ENCODE assay signal across 8 cellular contexts in genomic region chr4:121824171-121824527, GRCh38. TPM values are rescaled to one million over a fixed set of nuclear protein-coding genes. Genes with fewer than 3 reads are reported as not detected.
DNase-seq lines count a peak whose midpoint lies in the region; ATAC-seq, FAIRE-seq and TF ChIP-seq lines count a peak whose summit lies in the region.

No MANE protein-coding gene starts in this region.

- no peaks in the 10 kb centered on the region for H3K27me3 Mint-ChIP-seq in dendritic cell treated with granulocyte-macrophage colony-stimulating factor and Interleukin-4, amounts not matched to agents 40 ng/mL and 50 ng/mL, for 4 days

- H4K20me1 ChIP-seq in DND-41 (ENCODE audit: insufficient read depth, low read length), result peaks cover 19% of the 10 kb centered on the region; the same call in 1 of the 2 replicates

- peaks cover 45% of the 10 kb centered on the region for H3K79me2 ChIP-seq in DND-41 (ENCODE audit: insufficient read depth, low read length)

- H3K9me3 ChIP-seq in DND-41 (ENCODE audit: insufficient read depth, low read length, severe bottlenecking) (no peaks in the 10 kb centered on the region), HUES6 (ENCODE audit: control insufficient read depth, insufficient read depth, low read depth, low read length) (no peaks in the 10 kb centered on the region), neuron (ENCODE audit: low read length) (no peaks in the 10 kb centered on the region)

- DNase-seq in DND-41 (no peak), GM19239 (ENCODE audit: insufficient read length, low spot score) (no peak), H4 (ENCODE audit: low spot score) (no peak), Ammon's horn (ENCODE audit: low spot score) (no peak)
- DNase-seq in activated CD4-positive, alpha-beta T cell treated with anti-CD3 and anti-CD28 coated beads for 48 hours, result no peak

- H3K4me3 Mint-ChIP-seq in dendritic cell treated with granulocyte-macrophage colony-stimulating factor and Interleukin-4, amounts not matched to agents 40 ng/mL and 50 ng/mL, for 4 days, result peak overlapping the region; percentile 96

- ATAC-seq in DND-41 (ENCODE audit: insufficient read depth, low read depth), result no peak

- H3K27ac ChIP-seq in DND-41 (ENCODE audit: low read length) (peak overlapping the region; percentile 94), HUES6 (ENCODE audit: low read depth, low read length) (peak overlapping the region; percentile 64)

- H3K27me3 ChIP-seq in DND-41 (ENCODE audit: insufficient read depth, low read length, poor library complexity) (no peaks in the 10 kb centered on the region), HUES6 (ENCODE audit: control insufficient read depth, insufficient read depth, low read length) (no peaks in the 10 kb centered on the region), neuron (ENCODE audit: insufficient read depth, low read length) (no peaks in the 10 kb centered on the region)

- H3K36me3 ChIP-seq in DND-41 (ENCODE audit: insufficient read depth, low read length) (peaks cover 48% of the 10 kb centered on the region), HUES6 (ENCODE audit: control insufficient read depth, insufficient read depth, low read length) (peaks cover 37% of the 10 kb centered on the region), neuron (ENCODE audit: insufficient read depth, low read length) (peaks cover 47% of the 10 kb centered on the region)

- H3K9ac ChIP-seq in DND-41 (ENCODE audit: low read depth, low read length) (peak overlapping the region; percentile 98), HUES6 (ENCODE audit: low read length) (peak overlapping the region; percentile 70)

- TF ChIP-seq CTCF in DND-41 (IDR thresholded peaks at IDR 0.05; ENCODE audit: borderline replicate concordance, extremely low read depth, low read length, poor library complexity, severe bottlenecking), result peak; percentile 21

- H3K4me1 ChIP-seq in DND-41 (ENCODE audit: insufficient read depth, low read length), result peaks cover 39% of the 10 kb centered on the region
- H3K4me1 ChIP-seq in HUES6 (ENCODE audit: control insufficient read depth, insufficient read depth, low read length), result no peaks in the 10 kb centered on the region
- peaks cover 19% of the 10 kb centered on the region for H3K4me1 ChIP-seq in neuron (ENCODE audit: insufficient read depth, low read length)

- H3K4me2 ChIP-seq in DND-41 (ENCODE audit: insufficient read depth, low read length), result peak overlapping the region; percentile 73

- H3K4me3 ChIP-seq in DND-41 (ENCODE audit: low read depth in 1 of 2, low read length in 2 of 2) (peak overlapping the region; percentile 87 to 89), HUES6 (ENCODE audit: low read depth, low read length) (peak overlapping the region; percentile 92), neuron (ENCODE audit: low read length) (peak overlapping the region; percentile 91)

- peaks cover 16% of the 10 kb centered on the region for H3K4me1 Mint-ChIP-seq in dendritic cell treated with granulocyte-macrophage colony-stimulating factor and Interleukin-4, amounts not matched to agents 40 ng/mL and 50 ng/mL, for 4 days (ENCODE audit: low read depth)

- H2AFZ ChIP-seq in DND-41 (ENCODE audit: low read depth, low read length), result peak overlapping the region; percentile 93
- H2AFZ ChIP-seq in neuron (ENCODE audit: low read depth, low read length), result peak overlapping the region; percentile 98

- intact Hi-C loops in dendritic cell treated with granulocyte-macrophage colony-stimulating factor and Interleukin-4, amounts not matched to agents 40 ng/mL and 50 ng/mL, for 4 days (cut with micrococcal nuclease), result loop anchor here (1.0 to 5.0 kb wide), 2 partner anchors 46 to 127 kb away; partner anchors contain the start of genes ANXA5 and BBS7

- H3K27ac Mint-ChIP-seq in dendritic cell treated with granulocyte-macrophage colony-stimulating factor and Interleukin-4, amounts not matched to agents 40 ng/mL and 50 ng/mL, for 4 days, result peak overlapping the region; percentile 75

- H3K36me3 Mint-ChIP-seq in dendritic cell treated with granulocyte-macrophage colony-stimulating factor and Interleukin-4, amounts not matched to agents 40 ng/mL and 50 ng/mL, for 4 days (ENCODE audit: low read depth), result peaks cover 9% of the 10 kb centered on the region

- H3K9me3 Mint-ChIP-seq in dendritic cell treated with granulocyte-macrophage colony-stimulating factor and Interleukin-4, amounts not matched to agents 40 ng/mL and 50 ng/mL, for 4 days, result no peaks in the 10 kb centered on the region

- FAIRE-seq in GM19239 (lab: Jason Lieb, UNC), result no peak

RNA-seq across cellular contexts. Expression of gene CCNA2, which starts 0.5 kb away (rescaled TPM):
- total RNA-seq in H4 (2014; rRNA removed; shearing (Covaris generic)), result 119 and 132 TPM in 2 replicates

RNA-seq across cellular contexts. Expression of gene EXOSC9, which starts 23.0 kb away (rescaled TPM):
- total RNA-seq in H4 (2014; rRNA removed; shearing (Covaris generic)), result 57.6 and 75.5 TPM in 2 replicates

RNA-seq across cellular contexts. Expression of gene BBS7, which starts 46.1 kb away (rescaled TPM):
- 16.5 and 18.0 TPM in 2 replicates for total RNA-seq in H4 (2014; rRNA removed; shearing (Covaris generic))

RNA-seq across cellular contexts. Expression of gene SMIM43, which starts 59.2 kb away (rescaled TPM):
- total RNA-seq in H4 (2014; rRNA removed; shearing (Covaris generic)), result not detected in 2 replicates
